Comparison of ENCODE assay signal across 1 cellular context in the genomic region with DNA sequence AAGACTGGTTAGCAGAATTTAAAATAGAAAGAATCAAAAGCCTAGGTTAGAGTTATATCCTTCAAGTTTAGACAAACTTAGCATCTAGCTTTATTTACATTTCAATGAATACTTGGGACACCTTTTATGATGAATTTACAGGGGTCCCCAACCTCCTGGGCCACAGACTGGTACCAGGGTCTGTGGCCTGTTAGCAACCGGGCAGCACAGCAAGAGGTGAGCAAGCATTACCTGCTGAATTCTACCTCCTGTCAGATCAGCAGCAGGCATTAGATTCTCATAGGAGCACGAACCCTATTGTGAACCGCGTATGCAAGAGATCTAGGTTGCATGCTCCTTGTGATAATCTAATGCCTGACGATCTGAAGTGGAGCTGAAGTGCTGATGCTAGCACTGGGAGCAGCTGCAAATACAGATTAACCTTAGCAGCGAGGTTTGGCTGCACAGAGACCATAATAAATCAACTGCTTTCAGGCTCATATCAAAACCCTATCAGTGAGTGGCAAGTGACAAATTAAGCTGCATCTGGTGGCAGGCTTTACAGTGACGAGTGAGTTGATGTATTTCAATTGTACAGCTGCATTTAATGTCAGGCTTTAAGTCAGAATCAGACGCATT.
TF ChIP-seq lines count a peak whose summit lies in the region.

No MANE protein-coding gene starts in this region.

TF ChIP-seq in K562, 482 proteins besides CTCF, POLR2A, EP300 and RAD21 (continued from another document):
- TF ChIP-seq, protein P1, sequence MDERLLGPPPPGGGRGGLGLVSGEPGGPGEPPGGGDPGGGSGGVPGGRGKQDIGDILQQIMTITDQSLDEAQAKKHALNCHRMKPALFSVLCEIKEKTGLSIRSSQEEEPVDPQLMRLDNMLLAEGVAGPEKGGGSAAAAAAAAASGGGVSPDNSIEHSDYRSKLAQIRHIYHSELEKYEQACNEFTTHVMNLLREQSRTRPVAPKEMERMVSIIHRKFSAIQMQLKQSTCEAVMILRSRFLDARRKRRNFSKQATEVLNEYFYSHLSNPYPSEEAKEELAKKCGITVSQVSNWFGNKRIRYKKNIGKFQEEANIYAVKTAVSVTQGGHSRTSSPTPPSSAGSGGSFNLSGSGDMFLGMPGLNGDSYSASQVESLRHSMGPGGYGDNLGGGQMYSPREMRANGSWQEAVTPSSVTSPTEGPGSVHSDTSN (CRISPR knock-in tag; IDR thresholded peaks at IDR 0.05; ENCODE audit: low read depth) = peak; percentile 64
- TF ChIP-seq, protein P1 (tag; conservative IDR thresholded peaks at IDR 0.05; ENCODE audit: low read depth) = peak; percentile 99
- TF ChIP-seq MBD2 (IDR thresholded peaks at IDR 0.05; ENCODE audit: borderline replicate concordance, low read depth) = peak; percentile 35; the same call in 1 of the 2 replicates
- peak; percentile 93 for TF ChIP-seq FOXM1 (IDR thresholded peaks at IDR 0.05; ENCODE audit: low read depth)
- TF ChIP-seq FOXM1 (CRISPR knock-in tag; IDR thresholded peaks at IDR 0.05; ENCODE audit: low read depth) = no peak
- TF ChIP-seq ETV6 (IDR thresholded peaks at IDR 0.05; ENCODE audit: borderline replicate concordance in 1 of 2, low read depth in 2 of 2, low read length in 1 of 2) = no peak
- TF ChIP-seq ETV6 (CRISPR knock-in tag; IDR thresholded peaks at IDR 0.05; ENCODE audit: borderline replicate concordance) = no peak
- TF ChIP-seq BCOR (IDR thresholded peaks at IDR 0.05) = peak; percentile 88
- TF ChIP-seq YY1 (IDR thresholded peaks at IDR 0.05; ENCODE audit: borderline replicate concordance in 1 of 3, control insufficient read depth in 1 of 3, extremely low read depth in 1 of 3, insufficient read depth in 3 of 3, insufficient read length in 1 of 3, insufficient replicate concordance in 2 of 3, low read depth in 1 of 3, low read length in 2 of 3) = no peak
- peak; percentile 61 for TF ChIP-seq TAF1 (IDR thresholded peaks at IDR 0.05; ENCODE audit: control insufficient read depth, extremely low read depth, insufficient read depth, low read length, severe bottlenecking)
- no peak; the same call in 1 of the 2 replicates for TF ChIP-seq NR2C1 (IDR thresholded peaks at IDR 0.05)
- TF ChIP-seq NR2C1 (tag; IDR thresholded peaks at IDR 0.05) = 0 out of 2 replicates have a peak, but pooled peaks have one; percentile 9
- TF ChIP-seq, protein P2, sequence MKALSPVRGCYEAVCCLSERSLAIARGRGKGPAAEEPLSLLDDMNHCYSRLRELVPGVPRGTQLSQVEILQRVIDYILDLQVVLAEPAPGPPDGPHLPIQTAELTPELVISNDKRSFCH (CRISPR knock-in tag; IDR thresholded peaks at IDR 0.05) = no peak
- TF ChIP-seq, protein P2 (tag; IDR thresholded peaks at IDR 0.05) = peak; percentile 58; the same call in 1 of the 2 replicates
- peak; percentile 100 for TF ChIP-seq MEIS2 (IDR thresholded peaks at IDR 0.05; ENCODE audit: partially characterized antibody)
- TF ChIP-seq MTA2 (IDR thresholded peaks at IDR 0.05; ENCODE audit: low read depth) = peak; percentile 96
- peak; percentile 59; the same call in 1 of the 2 replicates for TF ChIP-seq ZSCAN29 (IDR thresholded peaks at IDR 0.05)
- TF ChIP-seq RBM39 (optimal IDR thresholded peaks at IDR 0.05; ENCODE audit: low read depth, low read length) = no peak
- TF ChIP-seq MAZ (CRISPR knock-in tag; conservative IDR thresholded peaks at IDR 0.05 in 1 of 2, IDR thresholded peaks at IDR 0.05 in 1 of 2) = peak; percentile 20 to 40; a peak in 3 of 4 replicates
- TF ChIP-seq, protein P3, sequence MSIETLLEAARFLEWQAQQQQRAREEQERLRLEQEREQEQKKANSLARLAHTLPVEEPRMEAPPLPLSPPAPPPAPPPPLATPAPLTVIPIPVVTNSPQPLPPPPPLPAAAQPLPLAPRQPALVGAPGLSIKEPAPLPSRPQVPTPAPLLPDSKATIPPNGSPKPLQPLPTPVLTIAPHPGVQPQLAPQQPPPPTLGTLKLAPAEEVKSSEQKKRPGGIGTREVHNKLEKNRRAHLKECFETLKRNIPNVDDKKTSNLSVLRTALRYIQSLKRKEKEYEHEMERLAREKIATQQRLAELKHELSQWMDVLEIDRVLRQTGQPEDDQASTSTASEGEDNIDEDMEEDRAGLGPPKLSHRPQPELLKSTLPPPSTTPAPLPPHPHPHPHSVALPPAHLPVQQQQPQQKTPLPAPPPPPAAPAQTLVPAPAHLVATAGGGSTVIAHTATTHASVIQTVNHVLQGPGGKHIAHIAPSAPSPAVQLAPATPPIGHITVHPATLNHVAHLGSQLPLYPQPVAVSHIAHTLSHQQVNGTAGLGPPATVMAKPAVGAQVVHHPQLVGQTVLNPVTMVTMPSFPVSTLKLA (conservative IDR thresholded peaks at IDR 0.05) = peak in 1 of 2 experiments; percentile 63; a peak in 2 of 4 replicates
- TF ChIP-seq, protein P4, sequence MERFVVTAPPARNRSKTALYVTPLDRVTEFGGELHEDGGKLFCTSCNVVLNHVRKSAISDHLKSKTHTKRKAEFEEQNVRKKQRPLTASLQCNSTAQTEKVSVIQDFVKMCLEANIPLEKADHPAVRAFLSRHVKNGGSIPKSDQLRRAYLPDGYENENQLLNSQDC (CRISPR knock-in tag; IDR thresholded peaks at IDR 0.05) = no peak
- TF ChIP-seq, protein P5, sequence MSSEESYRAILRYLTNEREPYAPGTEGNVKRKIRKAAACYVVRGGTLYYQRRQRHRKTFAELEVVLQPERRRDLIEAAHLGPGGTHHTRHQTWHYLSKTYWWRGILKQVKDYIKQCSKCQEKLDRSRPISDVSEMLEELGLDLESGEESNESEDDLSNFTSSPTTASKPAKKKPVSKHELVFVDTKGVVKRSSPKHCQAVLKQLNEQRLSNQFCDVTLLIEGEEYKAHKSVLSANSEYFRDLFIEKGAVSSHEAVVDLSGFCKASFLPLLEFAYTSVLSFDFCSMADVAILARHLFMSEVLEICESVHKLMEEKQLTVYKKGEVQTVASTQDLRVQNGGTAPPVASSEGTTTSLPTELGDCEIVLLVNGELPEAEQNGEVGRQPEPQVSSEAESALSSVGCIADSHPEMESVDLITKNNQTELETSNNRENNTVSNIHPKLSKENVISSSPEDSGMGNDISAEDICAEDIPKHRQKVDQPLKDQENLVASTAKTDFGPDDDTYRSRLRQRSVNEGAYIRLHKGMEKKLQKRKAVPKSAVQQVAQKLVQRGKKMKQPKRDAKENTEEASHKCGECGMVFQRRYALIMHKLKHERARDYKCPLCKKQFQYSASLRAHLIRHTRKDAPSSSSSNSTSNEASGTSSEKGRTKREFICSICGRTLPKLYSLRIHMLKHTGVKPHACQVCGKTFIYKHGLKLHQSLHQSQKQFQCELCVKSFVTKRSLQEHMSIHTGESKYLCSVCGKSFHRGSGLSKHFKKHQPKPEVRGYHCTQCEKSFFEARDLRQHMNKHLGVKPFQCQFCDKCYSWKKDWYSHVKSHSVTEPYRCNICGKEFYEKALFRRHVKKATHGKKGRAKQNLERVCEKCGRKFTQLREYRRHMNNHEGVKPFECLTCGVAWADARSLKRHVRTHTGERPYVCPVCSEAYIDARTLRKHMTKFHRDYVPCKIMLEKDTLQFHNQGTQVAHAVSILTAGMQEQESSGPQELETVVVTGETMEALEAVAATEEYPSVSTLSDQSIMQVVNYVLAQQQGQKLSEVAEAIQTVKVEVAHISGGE (CRISPR knock-in tag; IDR thresholded peaks at IDR 0.05) = 0 out of 6 replicates have a peak, but pooled peaks of 1 of the 3 experiments have one; percentile 40
- TF ChIP-seq STAT5A (IDR thresholded peaks at IDR 0.05; ENCODE audit: borderline replicate concordance, low read length) = peak; percentile 96
